8 cellular contexts compared by ENCODE assay signal in genomic region chr19:44113138-44113783, GRCh38. TPM values are rescaled to one million over a fixed set of nuclear protein-coding genes. Genes with fewer than 3 reads are reported as not detected.
DNase-seq lines count a peak whose midpoint lies in the region; FAIRE-seq and TF ChIP-seq lines count a peak whose summit lies in the region.

ZNF225 (plus strand) TSS chr19:44113399; CDS start chr19:44115828, 2,429 bp downstream.

- FAIRE-seq in endometrium (lab: Jason Lieb, UNC), result peak; percentile 98

- DNase-seq in COLO829 (ENCODE audit: low spot score) (peak; percentile 88), GM20000 (ENCODE audit: low spot score) (peak; percentile 85), HT-29 (ENCODE audit: low spot score) (peak; percentile 100), NOMO-1 treated with DMSO at 0.1 percent for 48 hours (lab: John Stamatoyannopoulos, UW; ENCODE audit: unreplicated experiment) (peak; percentile 93), mesenteric fat pad (ENCODE audit: low spot score) (peak; percentile 94)
- DNase-seq in activated CD8-positive, alpha-beta memory T cell treated with anti-CD3 and anti-CD28 coated beads, Interleukin-2, amount 50 U/mL, for 1 hour (ENCODE audit: extremely low read depth), result peak; percentile 49
- peak; percentile 64 for DNase-seq in stimulated activated CD8-positive, alpha-beta memory T cell treated with anti-CD3 and anti-CD28 coated beads, Interleukin-15, amount 100 ng/mL, for 1 hour (ENCODE audit: low read depth)

- TF ChIP-seq CTCF in GM20000 (IDR thresholded peaks at IDR 0.05; ENCODE audit: extremely low read depth, missing control alignments), result no peak

RNA-seq across cellular contexts. Expression of gene ZNF225, which starts in this region (rescaled TPM):
- total RNA-seq in HT-29 (2014; rRNA removed; shearing (Covaris generic)), result 0.44 and 0.64 TPM in 2 replicates
- total RNA-seq in mesenteric fat pad, result 3.8 TPM

Comparison
In these comparisons a context has a peak if more than half of its experiments do, and no peak if none do; other contexts are left out.
1. Peak in every context shown above with its lines: DNase-seq.
2. Peak in DNase-seq in HT-29; RNA of the gene not detected or under 1 TPM.
3. DNase-seq: peak in every context shown above with its lines; median percentile 100 in HT-29; 94 in mesenteric fat pad; 93 in NOMO-1 treated with DMSO at 0.1 percent for 48 hours; 88 in COLO829; 85 in GM20000; 64 in stimulated activated CD8-positive, alpha-beta memory T cell treated with anti-CD3 and anti-CD28 coated beads, Interleukin-15, amount 100 ng/mL, for 1 hour; 49 in activated CD8-positive, alpha-beta memory T cell treated with anti-CD3 and anti-CD28 coated beads, Interleukin-2, amount 50 U/mL, for 1 hour.